Comparison of ENCODE assay signal across 21 cellular contexts in genomic region chrX:132470830-132471229, GRCh38.
"Had no signal": no experiment of that assay in that cellular context is flagged by ENCODE, and none has a peak within 500 bp of the region (broad histone marks: within the 10 kb centered on the region; RNA-seq: fewer than 3 reads in every experiment).

No MANE protein-coding gene starts in this region.

- H3K27ac ChIP-seq: RWPE1 had no signal

- H3K9me3 ChIP-seq: SK-N-SH had no signal

- H3K4me2 ChIP-seq: SK-N-SH had no signal

- ATAC-seq: Panc1, PC-3 had no signal

- DNase-seq: KBM-7, MV-4-11, NCI-H1048, NCI-H1105, NCI-H1417 treated with DMSO at 0.1 percent for 48 hours, NCI-H146, NCI-H1694 treated with DMSO at 0.1 percent for 48 hours, NCI-H1930, NCI-H2081, NCI-H2107, NCI-H226, NCI-H446, NCI-H510A, NCI-H524 treated with DMSO at 0.1 percent for 48 hours, NCI-H69, NCI-H774, PC-3, SHP77, SK-N-SH had no signal

- H3K9ac ChIP-seq: SK-N-SH had no signal
